In the genomic region with DNA sequence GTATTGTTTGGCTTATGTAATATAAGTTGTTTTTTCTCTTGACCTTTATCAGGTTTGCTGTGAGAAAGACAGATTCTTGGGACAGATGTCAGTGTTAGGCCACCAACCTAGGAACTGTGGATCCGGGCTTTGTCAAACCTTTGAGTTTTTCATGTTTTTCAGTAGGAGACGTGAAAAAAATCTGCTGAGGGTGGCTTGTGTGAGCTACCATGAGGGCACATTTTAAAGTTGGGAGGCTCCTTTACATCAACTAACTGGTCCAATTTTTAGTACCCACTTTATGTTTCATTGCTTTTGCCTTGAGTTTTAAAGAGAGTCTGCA, we compare ENCODE assay signal across 1 cellular context.
TF ChIP-seq lines count a peak whose summit lies in the region.

No MANE protein-coding gene starts in this region.

TF ChIP-seq in endothelial cell of umbilical vein, 7 proteins besides CTCF, POLR2A, EP300 and RAD21 (continued from another document):
- TF ChIP-seq MAX (IDR thresholded peaks at IDR 0.05; ENCODE audit: insufficient read depth, insufficient read length), result no peak
- no peak for TF ChIP-seq POLR2AphosphoS5 (IDR thresholded peaks at IDR 0.05; ENCODE audit: insufficient read depth, low read depth, low read length)
- TF ChIP-seq FOS (IDR thresholded peaks at IDR 0.05; ENCODE audit: borderline replicate concordance, insufficient read depth, low read length), result no peak
- TF ChIP-seq EZH2 (IDR thresholded peaks at IDR 0.05; ENCODE audit: borderline replicate concordance, low read depth, low read length, severe bottlenecking), result no peak
TF ChIP-seq in endothelial cell of umbilical vein: peak in this region for 0.
